28 cellular contexts compared by ENCODE assay signal in the genomic region with DNA sequence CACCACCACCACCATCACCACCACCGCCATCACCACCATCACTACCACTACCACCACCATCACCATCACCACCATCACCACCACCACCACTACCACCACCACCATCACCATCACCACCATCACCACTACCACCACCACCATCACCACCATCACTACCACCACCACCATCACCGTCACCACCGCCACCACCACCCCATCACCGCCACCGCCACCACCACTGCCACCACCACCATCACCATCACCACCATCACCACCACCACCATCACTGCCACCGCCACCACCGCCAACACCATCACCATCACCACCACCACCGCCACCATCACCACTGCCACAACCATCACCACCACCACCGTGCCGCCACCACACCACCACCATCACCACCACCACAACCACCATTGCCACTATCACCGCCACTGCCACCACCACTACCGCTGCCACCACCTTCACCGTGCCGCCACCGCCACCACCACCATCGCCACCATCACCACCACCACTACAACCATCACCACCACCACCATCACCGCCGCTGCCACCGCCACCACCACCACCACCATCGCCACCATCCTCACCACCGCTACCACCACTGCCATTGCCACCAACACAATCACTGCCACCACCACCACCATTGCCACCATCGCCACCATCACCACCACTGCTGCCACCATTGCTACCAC.
"Had no signal": no experiment of that assay in that cellular context is flagged by ENCODE, and none has a peak within 500 bp of the region (broad histone marks: within the 10 kb centered on the region; RNA-seq: fewer than 3 reads in every experiment).

No MANE protein-coding gene starts in this region.

- H3K36me3 ChIP-seq: brain microvascular endothelial cell, cardiac muscle cell, Peyer's patch, SJSA1 had no signal

- H3K9ac ChIP-seq: KMS-11 had no signal

- H3K4me3 ChIP-seq: cardiac muscle cell, Peyer's patch, SJSA1 had no signal

- H3K4me1 ChIP-seq: Peyer's patch, SJSA1 had no signal

- H3K4me1 Mint-ChIP-seq: activated CD4-positive, alpha-beta T cell treated with anti-CD3 and anti-CD28 coated beads, Interleukin-2, amount 10 ng/mL, durations not matched to agents 24 days and 14 days; activated CD8-positive, alpha-beta memory T cell treated with anti-CD3 and anti-CD28 coated beads, Interleukin-2, amount 10 ng/mL, durations not matched to agents 7 days and 5 days; activated naive CD4-positive, alpha-beta T cell treated with anti-CD3 and anti-CD28 coated beads, Interleukin-2, amount 50 U/mL, for 24 hours; WTC11 had no signal

- H3K9me3 ChIP-seq: Peyer's patch had no signal

- DNase-seq: activated CD4-positive, alpha-beta T cell treated with anti-CD3 and anti-CD28 coated beads for 1 hour; activated CD4-positive, alpha-beta T cell treated with anti-CD3 and anti-CD28 coated beads, Interleukin-2, amount 10 ng/mL, durations not matched to agents 24 days and 14 days; activated CD4-positive, alpha-beta T cell treated with anti-CD3 and anti-CD28 coated beads, Interleukin-2, amount 50 U/mL, for 48 hours; activated CD8-positive, alpha-beta memory T cell treated with anti-CD3 and anti-CD28 coated beads, Interleukin-2, amount 10 ng/mL, durations not matched to agents 7 days and 5 days; activated effector memory CD4-positive, alpha-beta T cell treated with Interleukin-2 at 50 U/mL for 16 hours; activated naive CD4-positive, alpha-beta T cell; activated T-cell treated with anti-CD3 and anti-CD28 coated beads, Interleukin-2, amount 50 U/mL, for 24 hours; brain microvascular endothelial cell; NCI-H1092; NCI-H1417; NCI-H1930; NCI-H2171 treated with DMSO at 0.1 percent for 48 hours; NCI-H345; NCI-H510A; NCI-H526 treated with DMSO at 0.1 percent for 48 hours; NK-92 treated with Interleukin-12 subunit alpha and Interleukin-12 subunit beta, amount 100 ng/mL, for 24 hours; Peyer's patch; SHP77; SW 1271 had no signal

- H3K36me3 Mint-ChIP-seq: activated naive CD4-positive, alpha-beta T cell treated with anti-CD3 and anti-CD28 coated beads, Interleukin-2, amount 50 U/mL, for 24 hours had no signal

- H3K27me3 ChIP-seq: brain microvascular endothelial cell, cardiac muscle cell, Peyer's patch, SJSA1 had no signal

- H3K4me2 ChIP-seq: KMS-11 had no signal

- ATAC-seq: activated CD8-positive, alpha-beta memory T cell treated with anti-CD3 and anti-CD28 coated beads, Interleukin-2, amount 10 ng/mL, durations not matched to agents 7 days and 5 days; SK-N-SH treated with all-trans-retinoic acid at 6 μM for 48 hours; WTC11 had no signal

- H3K27me3 Mint-ChIP-seq: activated CD4-positive, alpha-beta T cell treated with anti-CD3 and anti-CD28 coated beads, Interleukin-2, amount 10 ng/mL, durations not matched to agents 24 days and 14 days; activated CD8-positive, alpha-beta memory T cell treated with anti-CD3 and anti-CD28 coated beads, Interleukin-2, amount 10 ng/mL, durations not matched to agents 7 days and 5 days; activated naive CD4-positive, alpha-beta T cell treated with anti-CD3 and anti-CD28 coated beads, Interleukin-2, amount 50 U/mL, for 24 hours; activated T-cell treated with anti-CD3 and anti-CD28 coated beads, Interleukin-2, amount 50 U/mL, for 24 hours had no signal

- H3K27ac Mint-ChIP-seq: activated CD4-positive, alpha-beta T cell treated with anti-CD3 and anti-CD28 coated beads, Interleukin-2, amount 10 ng/mL, durations not matched to agents 24 days and 14 days; activated CD8-positive, alpha-beta memory T cell treated with anti-CD3 and anti-CD28 coated beads, Interleukin-2, amount 10 ng/mL, durations not matched to agents 7 days and 5 days; activated naive CD4-positive, alpha-beta T cell treated with anti-CD3 and anti-CD28 coated beads, Interleukin-2, amount 50 U/mL, for 24 hours; activated T-cell treated with anti-CD3 and anti-CD28 coated beads, Interleukin-2, amount 50 U/mL, for 24 hours; activated T-helper 1 cell treated with anti-CD3 and anti-CD28 coated beads, Interleukin-12 subunit alpha, Interleukin-12 subunit beta, Interleukin-2, Interleukin-4 antibody, amounts not matched to agents 30 ng/mL and 10 ng/mL and 1 ng/mL, durations not matched to agents 14 hours and 24 hours and 36 hours; T-helper 2 cell treated with Interferon-gamma antibody and Interleukin-4, amounts not matched to agents 5 μg/mL and 100 μg/mL, for 36 hours; WTC11 had no signal

- H3K27ac ChIP-seq: brain microvascular endothelial cell, cardiac muscle cell, KMS-11, Peyer's patch, RWPE1, SJSA1 had no signal

- H3K4me3 Mint-ChIP-seq: activated CD4-positive, alpha-beta T cell treated with anti-CD3 and anti-CD28 coated beads, Interleukin-2, amount 10 ng/mL, durations not matched to agents 24 days and 14 days; activated CD8-positive, alpha-beta memory T cell treated with anti-CD3 and anti-CD28 coated beads, Interleukin-2, amount 10 ng/mL, durations not matched to agents 7 days and 5 days; activated naive CD4-positive, alpha-beta T cell treated with anti-CD3 and anti-CD28 coated beads, Interleukin-2, amount 50 U/mL, for 24 hours; activated T-cell treated with anti-CD3 and anti-CD28 coated beads, Interleukin-2, amount 50 U/mL, for 24 hours; activated T-helper 1 cell treated with anti-CD3 and anti-CD28 coated beads, Interleukin-12 subunit alpha, Interleukin-12 subunit beta, Interleukin-2, Interleukin-4 antibody, amounts not matched to agents 30 ng/mL and 10 ng/mL and 1 ng/mL, durations not matched to agents 14 hours and 24 hours and 36 hours; T-helper 2 cell treated with Interferon-gamma antibody and Interleukin-4, amounts not matched to agents 5 μg/mL and 100 μg/mL, for 36 hours; WTC11 had no signal
